In genomic region chr7:129376076-129376777, GRCh38 we compare ENCODE assay signal across 8 cellular contexts. TPM values are rescaled to one million over a fixed set of nuclear protein-coding genes. Genes with fewer than 3 reads are reported as not detected.
DNase-seq lines count a peak whose midpoint lies in the region; ATAC-seq and TF ChIP-seq lines count a peak whose summit lies in the region.

No MANE protein-coding gene starts in this region.

- H3K36me3 Mint-ChIP-seq in endodermal cell (ENCODE audit: low read depth) (no peaks in the 10 kb centered on the region), neural crest cell (ENCODE audit: low read depth) (no peaks in the 10 kb centered on the region)

- H3K4me3 ChIP-seq in AG04450 (ENCODE audit: low read depth, low read length): no peak overlapping the region
- H3K4me3 ChIP-seq in endodermal cell (ENCODE audit: low read length): no peak overlapping the region

- H3K9me3 ChIP-seq in AG04450 (ENCODE audit: control insufficient read depth, insufficient read depth, low read length) (no peaks in the 10 kb centered on the region), endodermal cell (ENCODE audit: control insufficient read depth, low read length) (no peaks in the 10 kb centered on the region)

- no peaks in the 10 kb centered on the region for H3K4me1 ChIP-seq in endodermal cell (ENCODE audit: control insufficient read depth, insufficient read depth, low read length)

- H3K4me3 Mint-ChIP-seq in endodermal cell (no peak overlapping the region), neural crest cell (no peak overlapping the region)

- H3K27me3 ChIP-seq in AG04450 (ENCODE audit: control insufficient read depth, insufficient read depth, low read length): no peaks in the 10 kb centered on the region
- H3K27me3 ChIP-seq in endodermal cell (ENCODE audit: control insufficient read depth, insufficient read depth, low read length, poor library complexity, severe bottlenecking): no peaks in the 10 kb centered on the region

- TF ChIP-seq CTCF in AG04450 (IDR thresholded peaks at IDR 0.05; ENCODE audit: low read depth, low read length) (peak; percentile 72), GM13976 (IDR thresholded peaks at IDR 0.05; ENCODE audit: borderline replicate concordance, control extremely low read depth, extremely low read depth, insufficient read depth, missing control alignments) (peak; percentile 53), endodermal cell (conservative IDR thresholded peaks at IDR 0.05) (peak; percentile 82), neural crest cell (conservative IDR thresholded peaks at IDR 0.05) (peak; percentile 68)

- no peak for DNase-seq in AG04450 (ENCODE audit: low read depth, low spot score)
- peak; percentile 55 for DNase-seq in GM13976 (ENCODE audit: low spot score)
- DNase-seq in NCI-H1105 treated with DMSO at 0.1 percent for 48 hours (lab: John Stamatoyannopoulos, UW): peak; percentile 47
- DNase-seq in activated CD4-positive, alpha-beta T cell treated with anti-CD3 and anti-CD28 coated beads for 1 hour: peak; percentile 11
- peak; percentile 63 for DNase-seq in endodermal cell
- peak; percentile 26 for DNase-seq in neural crest cell (ENCODE audit: low read depth, low spot score)
- no peak for DNase-seq in NCI-H345 (lab: John Stamatoyannopoulos, UW)

- H3K9me3 Mint-ChIP-seq in endodermal cell (no peaks in the 10 kb centered on the region), neural crest cell (no peaks in the 10 kb centered on the region)

- peaks cover 22% of the 10 kb centered on the region for H3K4me1 Mint-ChIP-seq in endodermal cell
- H3K4me1 Mint-ChIP-seq in neural crest cell: peaks cover 12% of the 10 kb centered on the region

- CTCF ChIA-PET in AG04450 (lab: Charles Lee): interaction anchor here (0.6 to 5.2 kb wide), 25 partner anchors 8 to 635 kb away, joined by 3 to 64 read pairs (median 4); no protein-coding TSS in a partner anchor

- H3K9ac ChIP-seq in endodermal cell (ENCODE audit: extremely low read depth, low read length, poor library complexity, severe bottlenecking): no peak overlapping the region

- in situ Hi-C loops in GM13976 (cut with MboI; ENCODE audit: low sequenced_read_pairs, unreplicated experiment): no loop called here

- H3K27me3 Mint-ChIP-seq in endodermal cell (ENCODE audit: insufficient read depth) (no peaks in the 10 kb centered on the region), neural crest cell (ENCODE audit: low read depth) (no peaks in the 10 kb centered on the region)

- no peak overlapping the region for H3K27ac ChIP-seq in AG04450 (ENCODE audit: low read depth, low read length)
- no peak overlapping the region for H3K27ac ChIP-seq in endodermal cell (ENCODE audit: low read depth, low read length)

- no peak for ATAC-seq in GM21447 (IDR thresholded peaks at IDR 0.05; ENCODE audit: unreplicated experiment)

- WGBS in endodermal cell (ENCODE audit: insufficient coverage in 1 of 2, insufficient read length in 1 of 2), 2 experiments: 80 to 89% methylated on average over 2 to 6 of the region's 6 CpGs

- H3K27ac Mint-ChIP-seq in endodermal cell (no peak overlapping the region), neural crest cell (ENCODE audit: unreplicated experiment) (no peak overlapping the region)

- no peaks in the 10 kb centered on the region for H3K36me3 ChIP-seq in endodermal cell (ENCODE audit: control insufficient read depth, insufficient read depth, low read length)

- POLR2A ChIA-PET in AG04450 (lab: Yijun Ruan, JAX): interaction anchor here (0.8 kb wide), 1 partner anchor 58 kb away, joined by 3 read pairs; the partner anchor contains the start of gene STRIP2

RNA-seq across cellular contexts. Expression of gene STRIP2, which starts 58.0 kb away (rescaled TPM):
- 1.3 and 1.7 TPM in 2 replicates for polyA plus RNA-seq in AG04450 (2011; rRNA removed)
- 2.3 and 3.1 TPM in 2 replicates for polyA minus RNA-seq in AG04450 (2011; rRNA and poly(A)+ RNA removed)
- total RNA-seq in endodermal cell: 10 to 100 TPM; 11.7 to 15.8 TPM
- polyA plus RNA-seq in endodermal cell (2013, experiment 1 of 2): 6.1 TPM
- 4.4 TPM for polyA plus RNA-seq in endodermal cell (2013, experiment 2 of 2)
- 11.6 and 13.0 TPM in 2 replicates for total RNA-seq in neural crest cell

Comparison
In these comparisons a context has a peak if more than half of its experiments do, and no peak if none do; other contexts are left out.
1. DNase-seq: peak in GM13976 (single experiment), NCI-H1105 treated with DMSO at 0.1 percent for 48 hours (single experiment), activated CD4-positive, alpha-beta T cell treated with anti-CD3 and anti-CD28 coated beads for 1 hour (single experiment), endodermal cell (single experiment) and neural crest cell (single experiment); none in AG04450 (single experiment) and NCI-H345 (single experiment).
2. Peak in every context shown above with its lines, with median percentiles within 50 percentile points of each other: CTCF ChIP-seq.